ENCODE assay signal across 14 cellular contexts in the genomic region with DNA sequence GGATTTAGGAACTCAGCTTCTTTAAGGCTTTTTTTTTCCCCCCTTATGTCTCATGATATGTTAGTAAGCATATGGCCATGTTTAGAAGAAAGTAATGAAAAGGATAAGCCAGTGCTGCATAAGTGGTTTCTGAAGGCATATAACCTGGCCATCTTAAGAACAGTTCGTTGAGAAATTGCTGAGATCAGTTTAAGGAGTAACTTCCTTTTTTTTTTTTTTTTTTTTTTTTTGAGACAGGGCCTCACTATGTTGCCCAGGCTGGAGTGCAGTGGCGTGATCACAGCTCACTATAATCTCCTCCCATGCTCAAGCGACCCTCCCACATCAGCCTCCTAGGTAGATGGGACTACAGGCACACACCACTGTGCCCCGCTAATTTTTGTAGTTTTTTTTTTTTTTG.
"Had no signal": no experiment of that assay in that cellular context is flagged by ENCODE, and none has a peak within 500 bp of the region (broad histone marks: within the 10 kb centered on the region; RNA-seq: fewer than 3 reads in every experiment).

No MANE protein-coding gene starts in this region.

- DNase-seq: activated CD4-positive, alpha-beta T cell treated with anti-CD3 and anti-CD28 coated beads, Interleukin-2, amount 10 ng/mL, durations not matched to agents 24 days and 14 days; activated naive CD4-positive, alpha-beta T cell treated with anti-CD3 and anti-CD28 coated beads for 36 hours; adrenal gland; heart left ventricle; islet precursor cell; left lung; mesendoderm; nephron progenitor cell; spleen; stimulated activated CD4-positive, alpha-beta T cell treated with anti-CD3 and anti-CD28 coated beads, Interleukin-1b, Interleukin-23, amount 100 ng/mL, for 48 hours; tibial artery had no signal

- H3K4me3 ChIP-seq: adrenal gland, heart left ventricle, left lung, spleen, tibial artery had no signal

- ATAC-seq: activated T-helper 17 cell treated with anti-CD3 and anti-CD28 coated beads, Interleukin-2, amount 50 U/mL, for 72 hours; left lung; sciatic nerve; stimulated activated memory B cell treated with anti-CD40 and anti-IgM and Interleukin-4, amounts not matched to agents 10 μg/mL and 1 μg/mL and 100 μg/mL, for 72 hours had no signal
